11 cellular contexts compared by ENCODE assay signal in the genomic region with DNA sequence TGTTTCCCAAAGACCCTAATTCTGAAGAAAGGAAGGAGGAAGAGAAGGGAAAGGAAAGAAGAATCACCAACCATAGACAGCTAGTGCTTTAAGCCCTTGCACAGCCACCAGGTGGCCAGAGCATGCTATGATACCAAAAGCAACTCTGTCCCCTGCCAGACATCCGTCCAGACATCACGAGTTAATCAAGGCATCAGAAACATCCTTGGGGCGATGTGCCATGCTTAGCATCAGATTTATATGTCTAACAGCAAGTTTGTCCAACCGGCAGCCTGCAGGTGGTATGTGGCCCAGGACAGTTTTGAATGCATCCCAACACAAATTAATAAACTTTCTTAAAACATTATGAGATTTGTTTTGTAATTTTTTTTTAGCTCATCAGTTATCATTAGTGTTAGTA. TPM values are rescaled to one million over a fixed set of nuclear protein-coding genes. Genes with fewer than 3 reads are reported as not detected.
DNase-seq lines count a peak whose midpoint lies in the region; ATAC-seq and TF ChIP-seq lines count a peak whose summit lies in the region.
"Had no signal": no experiment of that assay in that cellular context is flagged by ENCODE, and none has a peak within 500 bp of the region (broad histone marks: within the 10 kb centered on the region; RNA-seq: fewer than 3 reads in every experiment).

No MANE protein-coding gene starts in this region.

- H4K20me1 ChIP-seq in DND-41 (ENCODE audit: insufficient read depth, low read length) = no peaks in the 10 kb centered on the region

- no peak overlapping the region for H3K4me3 ChIP-seq in DND-41 (ENCODE audit: low read depth in 1 of 2, low read length in 2 of 2)

- no peak overlapping the region for H3K4me2 ChIP-seq in DND-41 (ENCODE audit: insufficient read depth, low read length)

- no peak overlapping the region for H3K9ac ChIP-seq in DND-41 (ENCODE audit: low read depth, low read length)

- DNase-seq in DND-41 (peak; percentile 12), HFFc6 (peak; percentile 45), islet precursor cell (peak; percentile 80), DMS153 (lab: John Stamatoyannopoulos, UW) (no peak), omental fat pad (ENCODE audit: low spot score) (no peak), cortex of kidney (lab: John Stamatoyannopoulos, UW) (no peak)
- DNase-seq: activated CD4-positive, alpha-beta T cell treated with anti-CD3 and anti-CD28 coated beads, Interleukin-2, amount 10 ng/mL, durations not matched to agents 24 days and 14 days; KG1; retina had no signal

- no peak overlapping the region for H2AFZ ChIP-seq in DND-41 (ENCODE audit: low read depth, low read length)

- no peak overlapping the region for H3K4me3 Mint-ChIP-seq in HFFc6
- H3K4me3 Mint-ChIP-seq: activated CD4-positive, alpha-beta T cell treated with anti-CD3 and anti-CD28 coated beads, Interleukin-2, amount 10 ng/mL, durations not matched to agents 24 days and 14 days had no signal

- ATAC-seq in DND-41 (ENCODE audit: insufficient read depth, low read depth) (no peak; the same call in 2 of the 3 replicates), omental fat pad (ENCODE audit: low FRiP score) (no peak), HG03097 (IDR thresholded peaks at IDR 0.05; ENCODE audit: low FRiP score, unreplicated experiment) (no peak)

- H3K36me3 ChIP-seq in DND-41 (ENCODE audit: insufficient read depth, low read length) = no peaks in the 10 kb centered on the region

- H3K36me3 Mint-ChIP-seq in HFFc6 (ENCODE audit: low read depth) = no peaks in the 10 kb centered on the region

- H3K79me2 ChIP-seq in DND-41 (ENCODE audit: insufficient read depth, low read length) = no peaks in the 10 kb centered on the region

- H3K27me3 ChIP-seq in DND-41 (ENCODE audit: insufficient read depth, low read length, poor library complexity) = no peaks in the 10 kb centered on the region

- no peaks in the 10 kb centered on the region; the same call in 1 of the 2 replicates for H3K27me3 Mint-ChIP-seq in HFFc6 (ENCODE audit: insufficient read depth)

- TF ChIP-seq CTCF in DND-41 (IDR thresholded peaks at IDR 0.05; ENCODE audit: borderline replicate concordance, extremely low read depth, low read length, poor library complexity, severe bottlenecking) = peak; percentile 47
- peak; percentile 77 for TF ChIP-seq CTCF in HFFc6 (IDR thresholded peaks at IDR 0.05)
- TF ChIP-seq CTCF in VCaP (conservative IDR thresholded peaks at IDR 0.05) = peak; percentile 88
- TF ChIP-seq CTCF in omental fat pad (IDR thresholded peaks at IDR 0.05) = no peak

- no peak overlapping the region; the same call in 1 of the 2 replicates for H3K27ac Mint-ChIP-seq in HFFc6
- H3K27ac Mint-ChIP-seq: activated CD4-positive, alpha-beta T cell treated with anti-CD3 and anti-CD28 coated beads, Interleukin-2, amount 10 ng/mL, durations not matched to agents 24 days and 14 days had no signal

- no peaks in the 10 kb centered on the region for H3K9me3 ChIP-seq in DND-41 (ENCODE audit: insufficient read depth, low read length, severe bottlenecking)

- H3K4me1 Mint-ChIP-seq in HFFc6 (ENCODE audit: low read depth) = peaks cover 58% of the 10 kb centered on the region

- no peaks in the 10 kb centered on the region for H3K4me1 ChIP-seq in DND-41 (ENCODE audit: insufficient read depth, low read length)

- H3K9me3 Mint-ChIP-seq in HFFc6 = no peaks in the 10 kb centered on the region
- H3K9me3 Mint-ChIP-seq: activated CD4-positive, alpha-beta T cell treated with anti-CD3 and anti-CD28 coated beads, Interleukin-2, amount 10 ng/mL, durations not matched to agents 24 days and 14 days had no signal

- H3K27ac ChIP-seq in DND-41 (ENCODE audit: low read length) = no peak overlapping the region
- H3K27ac ChIP-seq in VCaP = no peak overlapping the region

RNA-seq across cellular contexts. Expression of a gene that starts 2.9 kb away (rescaled TPM):
- total RNA-seq in HFFc6 (2021; fragmentation: NEBNext Ultra II Directional; extraction: Animal tissue kit (Norgen Biotek cat#: 25700)) = under 1 TPM in 1 of 6 experiments, not detected in 5; 0.46 TPM
- not detected for total RNA-seq in omental fat pad
- total RNA-seq: activated CD4-positive, alpha-beta T cell treated with anti-CD3 and anti-CD28 coated beads, Interleukin-2, amount 10 ng/mL, durations not matched to agents 24 days and 14 days had no signal

RNA-seq across cellular contexts. Expression of a gene that starts 50.2 kb away (rescaled TPM):
- total RNA-seq in HFFc6 (2021; fragmentation: NEBNext Ultra II Directional; extraction: Animal tissue kit (Norgen Biotek cat#: 25700)) = 10 to 100 TPM; 43.8 to 51.8 (median 49.9) TPM
- total RNA-seq in omental fat pad = 10 to 100 TPM; 36.5 to 62.3 (median 44.2) TPM

Comparison
In these comparisons a context has a peak if more than half of its experiments do, and no peak if none do; other contexts are left out.
1. DNase-seq: peak in DND-41 (single experiment), HFFc6 (single experiment) and islet precursor cell (single experiment); none in DMS153 (single experiment), omental fat pad (single experiment) and cortex of kidney (single experiment).
2. CTCF ChIP-seq: peak in DND-41 (single experiment), HFFc6 (single experiment) and VCaP (single experiment); none in omental fat pad (0 of 3).